In genomic region chr1:38563985-38564735, GRCh38 we compare ENCODE assay signal across 2 cellular contexts.
TF ChIP-seq lines count a peak whose summit lies in the region.

No MANE protein-coding gene starts in this region.

TF ChIP-seq in HEK293, 187 proteins besides CTCF, POLR2A, EP300 and RAD21 (continued from another document):
- TF ChIP-seq ZNF529 (tag by site-specific recombination; IDR thresholded peaks at IDR 0.05; ENCODE audit: insufficient replicate concordance) (no peak), ZNF23 (tag by site-specific recombination; IDR thresholded peaks at IDR 0.05; ENCODE audit: borderline replicate concordance) (no peak), ZNF148 (tag by site-specific recombination; IDR thresholded peaks at IDR 0.05; ENCODE audit: borderline replicate concordance) (no peak), OSR2 (tag by site-specific recombination; IDR thresholded peaks at IDR 0.05) (no peak), ZNF626 (tag by site-specific recombination; IDR thresholded peaks at IDR 0.05) (no peak), ZFHX2 (tag by site-specific recombination; conservative IDR thresholded peaks at IDR 0.05) (peak; percentile 97), ZNF274 (IDR thresholded peaks at IDR 0.05; ENCODE audit: low read length) (no peak), ZNF274 (tag by site-specific recombination; IDR thresholded peaks at IDR 0.05; ENCODE audit: borderline replicate concordance) (no peak), EGR2 (tag by site-specific recombination; IDR thresholded peaks at IDR 0.05; ENCODE audit: low read depth) (peak; percentile 98), BCL11A (tag by site-specific recombination; IDR thresholded peaks at IDR 0.05; ENCODE audit: low read depth) (no peak), TSHZ1 (tag by site-specific recombination; IDR thresholded peaks at IDR 0.05; ENCODE audit: borderline replicate concordance) (no peak), ZNF140 (tag by site-specific recombination; IDR thresholded peaks at IDR 0.05) (no peak), ZNF354C (tag by site-specific recombination; IDR thresholded peaks at IDR 0.05; ENCODE audit: borderline replicate concordance, low read depth) (no peak), ZNF341 (tag by site-specific recombination; IDR thresholded peaks at IDR 0.05; ENCODE audit: low read depth) (0 out of 2 replicates have a peak, but pooled peaks have one; percentile 12)
TF ChIP-seq in HEK293: peak in this region for 3.

TF ChIP-seq in H1, 55 proteins besides CTCF, POLR2A, EP300 and RAD21 (continued from another document):
- TF ChIP-seq CBX5 (IDR thresholded peaks at IDR 0.05; ENCODE audit: low read depth, low read length): no peak
- TF ChIP-seq EGR1 (IDR thresholded peaks at IDR 0.05; ENCODE audit: borderline replicate concordance, low read depth, low read length): no peak
- no peak for TF ChIP-seq ATF2 (IDR thresholded peaks at IDR 0.05; ENCODE audit: low read length)
- TF ChIP-seq ATF3 (IDR thresholded peaks at IDR 0.05; ENCODE audit: insufficient read depth, low read depth, low read length): no peak
- no peak for TF ChIP-seq BACH1 (IDR thresholded peaks at IDR 0.05; ENCODE audit: low read length)
- no peak for TF ChIP-seq JUND (IDR thresholded peaks at IDR 0.05; ENCODE audit: low read length)
TF ChIP-seq in H1: peak in this region for 0.
